ENCODE assay signal across 1 cellular context in the genomic region with DNA sequence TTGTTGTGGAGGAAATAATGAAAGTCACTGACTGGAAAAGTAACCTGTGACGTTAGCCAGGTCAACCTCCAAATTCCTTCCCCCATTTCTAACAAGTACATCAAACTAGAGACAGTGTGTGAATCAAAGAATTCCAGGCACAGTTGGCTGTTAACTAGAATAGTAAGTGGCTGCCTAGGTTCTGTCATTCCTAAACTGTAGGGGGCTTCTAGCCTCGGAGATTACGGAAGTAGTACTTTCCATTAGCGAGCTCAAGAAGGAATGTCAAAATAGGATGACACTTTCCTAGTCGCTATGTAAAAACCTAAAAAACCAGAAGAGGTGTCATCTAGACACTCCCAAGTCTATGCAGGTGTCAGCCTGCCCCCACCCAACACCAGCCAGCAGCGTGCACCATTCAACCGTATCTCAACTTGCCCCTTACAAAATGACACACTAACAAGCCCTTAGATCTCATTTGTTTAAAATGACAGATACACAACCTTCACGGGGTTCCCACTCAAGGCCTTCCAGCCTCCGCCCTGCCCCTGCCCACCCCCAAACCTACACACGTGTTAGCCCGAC.
TF ChIP-seq lines count a peak whose summit lies in the region.

No MANE protein-coding gene starts in this region.

TF ChIP-seq in GM23338, 12 proteins besides CTCF, POLR2A, EP300 and RAD21:
- TF ChIP-seq, protein P1, sequence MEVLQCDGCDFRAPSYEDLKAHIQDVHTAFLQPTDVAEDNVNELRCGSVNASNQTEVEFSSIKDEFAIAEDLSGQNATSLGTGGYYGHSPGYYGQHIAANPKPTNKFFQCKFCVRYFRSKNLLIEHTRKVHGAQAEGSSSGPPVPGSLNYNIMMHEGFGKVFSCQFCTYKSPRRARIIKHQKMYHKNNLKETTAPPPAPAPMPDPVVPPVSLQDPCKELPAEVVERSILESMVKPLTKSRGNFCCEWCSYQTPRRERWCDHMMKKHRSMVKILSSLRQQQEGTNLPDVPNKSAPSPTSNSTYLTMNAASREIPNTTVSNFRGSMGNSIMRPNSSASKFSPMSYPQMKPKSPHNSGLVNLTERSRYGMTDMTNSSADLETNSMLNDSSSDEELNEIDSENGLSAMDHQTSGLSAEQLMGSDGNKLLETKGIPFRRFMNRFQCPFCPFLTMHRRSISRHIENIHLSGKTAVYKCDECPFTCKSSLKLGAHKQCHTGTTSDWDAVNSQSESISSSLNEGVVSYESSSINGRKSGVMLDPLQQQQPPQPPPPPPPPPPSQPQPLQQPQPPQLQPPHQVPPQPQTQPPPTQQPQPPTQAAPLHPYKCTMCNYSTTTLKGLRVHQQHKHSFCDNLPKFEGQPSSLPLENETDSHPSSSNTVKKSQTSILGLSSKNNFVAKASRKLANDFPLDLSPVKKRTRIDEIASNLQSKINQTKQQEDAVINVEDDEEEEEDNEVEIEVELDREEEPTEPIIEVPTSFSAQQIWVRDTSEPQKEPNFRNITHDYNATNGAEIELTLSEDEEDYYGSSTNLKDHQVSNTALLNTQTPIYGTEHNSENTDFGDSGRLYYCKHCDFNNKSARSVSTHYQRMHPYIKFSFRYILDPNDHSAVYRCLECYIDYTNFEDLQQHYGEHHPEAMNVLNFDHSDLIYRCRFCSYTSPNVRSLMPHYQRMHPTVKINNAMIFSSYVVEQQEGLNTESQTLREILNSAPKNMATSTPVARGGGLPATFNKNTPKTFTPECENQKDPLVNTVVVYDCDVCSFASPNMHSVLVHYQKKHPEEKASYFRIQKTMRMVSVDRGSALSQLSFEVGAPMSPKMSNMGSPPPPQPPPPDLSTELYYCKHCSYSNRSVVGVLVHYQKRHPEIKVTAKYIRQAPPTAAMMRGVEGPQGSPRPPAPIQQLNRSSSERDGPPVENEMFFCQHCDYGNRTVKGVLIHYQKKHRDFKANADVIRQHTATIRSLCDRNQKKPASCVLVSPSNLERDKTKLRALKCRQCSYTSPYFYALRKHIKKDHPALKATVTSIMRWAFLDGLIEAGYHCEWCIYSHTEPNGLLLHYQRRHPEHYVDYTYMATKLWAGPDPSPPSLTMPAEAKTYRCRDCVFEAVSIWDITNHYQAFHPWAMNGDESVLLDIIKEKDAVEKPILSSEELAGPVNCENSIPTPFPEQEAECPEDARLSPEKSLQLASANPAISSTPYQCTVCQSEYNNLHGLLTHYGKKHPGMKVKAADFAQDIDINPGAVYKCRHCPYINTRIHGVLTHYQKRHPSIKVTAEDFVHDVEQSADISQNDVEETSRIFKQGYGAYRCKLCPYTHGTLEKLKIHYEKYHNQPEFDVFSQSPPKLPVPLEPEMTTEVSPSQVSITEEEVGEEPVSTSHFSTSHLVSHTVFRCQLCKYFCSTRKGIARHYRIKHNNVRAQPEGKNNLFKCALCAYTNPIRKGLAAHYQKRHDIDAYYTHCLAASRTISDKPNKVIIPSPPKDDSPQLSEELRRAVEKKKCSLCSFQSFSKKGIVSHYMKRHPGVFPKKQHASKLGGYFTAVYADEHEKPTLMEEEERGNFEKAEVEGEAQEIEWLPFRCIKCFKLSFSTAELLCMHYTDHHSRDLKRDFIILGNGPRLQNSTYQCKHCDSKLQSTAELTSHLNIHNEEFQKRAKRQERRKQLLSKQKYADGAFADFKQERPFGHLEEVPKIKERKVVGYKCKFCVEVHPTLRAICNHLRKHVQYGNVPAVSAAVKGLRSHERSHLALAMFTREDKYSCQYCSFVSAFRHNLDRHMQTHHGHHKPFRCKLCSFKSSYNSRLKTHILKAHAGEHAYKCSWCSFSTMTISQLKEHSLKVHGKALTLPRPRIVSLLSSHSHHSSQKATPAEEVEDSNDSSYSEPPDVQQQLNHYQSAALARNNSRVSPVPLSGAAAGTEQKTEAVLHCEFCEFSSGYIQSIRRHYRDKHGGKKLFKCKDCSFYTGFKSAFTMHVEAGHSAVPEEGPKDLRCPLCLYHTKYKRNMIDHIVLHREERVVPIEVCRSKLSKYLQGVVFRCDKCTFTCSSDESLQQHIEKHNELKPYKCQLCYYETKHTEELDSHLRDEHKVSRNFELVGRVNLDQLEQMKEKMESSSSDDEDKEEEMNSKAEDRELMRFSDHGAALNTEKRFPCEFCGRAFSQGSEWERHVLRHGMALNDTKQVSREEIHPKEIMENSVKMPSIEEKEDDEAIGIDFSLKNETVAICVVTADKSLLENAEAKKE (CRISPR knock-in tag; IDR thresholded peaks at IDR 0.05) = no peak
